In genomic region chr22:42336527-42337227, GRCh38 we compare ENCODE assay signal across 1 cellular context.
TF ChIP-seq lines count a peak whose summit lies in the region.

No MANE protein-coding gene starts in this region.

TF ChIP-seq in HEK293, 187 proteins besides CTCF, POLR2A, EP300 and RAD21 (continued from another document):
- TF ChIP-seq ZBTB6 (tag by site-specific recombination; IDR thresholded peaks at IDR 0.05) (no peak), ZSCAN5A (tag by site-specific recombination; IDR thresholded peaks at IDR 0.05) (0 out of 2 replicates have a peak, but pooled peaks have one; percentile 59)
TF ChIP-seq in HEK293: peak in this region for 3.
